9 cellular contexts compared by ENCODE assay signal in the genomic region with DNA sequence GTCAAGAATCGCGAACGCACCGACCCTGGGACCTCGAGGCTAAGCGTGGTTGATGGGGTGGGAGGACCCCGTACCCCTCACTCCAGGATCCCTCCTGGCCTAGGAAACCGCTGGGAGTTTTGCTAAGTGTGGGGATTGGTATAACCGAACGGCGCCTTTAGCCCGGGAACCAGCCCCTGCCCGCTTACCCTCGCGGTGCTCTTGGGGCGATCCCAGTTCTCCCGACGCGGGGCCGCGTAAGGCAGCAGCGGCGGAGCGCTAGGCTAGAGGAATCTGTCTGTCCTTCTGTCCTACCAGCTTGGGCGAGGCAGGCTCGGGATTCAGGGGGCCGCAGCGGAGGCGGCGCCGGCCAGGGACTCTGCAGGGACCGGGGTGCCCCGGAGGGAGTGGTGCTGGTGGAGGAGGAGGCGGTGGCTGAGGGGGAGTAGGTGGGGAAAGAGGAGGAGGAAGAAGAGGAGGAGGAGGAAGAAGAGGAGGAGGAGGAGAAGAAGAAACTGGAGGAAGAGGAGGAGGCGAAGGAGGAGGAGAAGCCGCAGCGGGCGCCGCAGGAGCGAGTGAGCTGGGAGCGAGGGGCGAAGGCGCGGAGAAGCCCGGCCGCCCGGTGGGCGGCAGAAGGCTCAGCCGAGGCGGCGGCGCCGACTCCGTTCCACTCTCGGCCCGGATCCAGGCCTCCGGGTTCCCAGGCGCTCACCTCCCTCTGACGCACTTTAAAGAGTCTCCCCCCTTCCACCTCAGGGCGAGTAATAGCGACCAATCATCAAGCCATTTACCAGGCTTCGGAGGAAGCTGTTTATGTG. TPM values are rescaled to one million over a fixed set of nuclear protein-coding genes. Genes with fewer than 3 reads are reported as not detected.
DNase-seq lines count a peak whose midpoint lies in the region; ATAC-seq, FAIRE-seq and TF ChIP-seq lines count a peak whose summit lies in the region.
"Had no signal": no experiment of that assay in that cellular context is flagged by ENCODE, and none has a peak within 500 bp of the region (broad histone marks: within the 10 kb centered on the region; RNA-seq: fewer than 3 reads in every experiment).

No MANE protein-coding gene starts in this region.

- peak overlapping the region; percentile 96 for H3K27ac Mint-ChIP-seq in type B pancreatic cell

- H3K9ac ChIP-seq in K562 (ENCODE audit: insufficient read depth in 1 of 2, low read depth in 2 of 2, low read length in 2 of 2) = no peak overlapping the region
- no peak overlapping the region for H3K9ac ChIP-seq in MM.1S (ENCODE audit: low read length)

- POLR2A ChIA-PET in HEK293 (lab: Yijun Ruan, JAX) = interaction anchor here (0.6 to 1.3 kb wide), 6 partner anchors 38 to 219 kb away, joined by 3 to 8 read pairs (median 4); no protein-coding TSS in a partner anchor
- POLR2A ChIA-PET in K562 (lab: Yijun Ruan, JAX) = interaction anchor here (0.7 kb wide), 1 partner anchor 10 kb away, joined by 3 read pairs; no protein-coding TSS in a partner anchor

- in situ Hi-C loops in K562 (cut with MboI) = loop anchor here (25.0 kb wide), 1 partner anchor 695 kb away; no protein-coding TSS in a partner anchor

- H3K9me2 ChIP-seq in MM.1S (replicated peaks; ENCODE audit: insufficient read depth, low read length) = no peaks in the 10 kb centered on the region

- H3K4me1 ChIP-seq in HEK293 (ENCODE audit: control insufficient read depth, insufficient read depth, low read length) (peaks cover 10% of the 10 kb centered on the region), K562 (replicated peaks in 1 of 2; ENCODE audit: control insufficient read depth in 2 of 2, insufficient read depth in 2 of 2, low read length in 2 of 2) (peaks cover 0 to 25% of the 10 kb centered on the region in 2 experiments; a peak in 2 of 5 replicates), MM.1S (ENCODE audit: low read length) (no peaks in the 10 kb centered on the region)

- TF ChIP-seq EP300 in K562 (IDR thresholded peaks at IDR 0.05; ENCODE audit: low read length) = no peak

- H3K4me2 ChIP-seq in K562 (ENCODE audit: insufficient read depth, low read length) (no peak overlapping the region), MM.1S (ENCODE audit: low read depth, low read length) (no peak overlapping the region)

- no peak overlapping the region for H2AFZ ChIP-seq in K562 (ENCODE audit: low read depth, low read length)
- H2AFZ ChIP-seq in MM.1S (ENCODE audit: low read length) = no peak overlapping the region

- peaks cover 25% of the 10 kb centered on the region for H3K4me1 Mint-ChIP-seq in type B pancreatic cell (ENCODE audit: unreplicated experiment)

- H3K36me3 Mint-ChIP-seq in type B pancreatic cell = peaks cover 10% of the 10 kb centered on the region

- 8% methylated on average over 24 of the region's 62 CpGs for WGBS in K562 (ENCODE audit: insufficient coverage, low coverage, missing lambda C conversion rate)

- TF ChIP-seq RAD21 in K562 (CRISPR knock-in tag; conservative IDR thresholded peaks at IDR 0.05 in 1 of 2, IDR thresholded peaks at IDR 0.05 in 1 of 2) = no peak

- no peaks in the 10 kb centered on the region for H3K9me3 ChIP-seq in HEK293 (ENCODE audit: control insufficient read depth, insufficient read depth, low read depth, low read length)
- no peaks in the 10 kb centered on the region for H3K9me3 ChIP-seq in K562 (replicated peaks; ENCODE audit: control insufficient read depth, insufficient read depth, low read depth, low read length)
- H3K9me3 ChIP-seq in MM.1S (replicated peaks; ENCODE audit: insufficient read depth, low read length) = no peaks in the 10 kb centered on the region
- H3K9me3 ChIP-seq: body of pancreas had no signal

- peaks cover 10 to 80% of the 10 kb centered on the region in 2 experiments for H3K27me3 ChIP-seq in K562 (ENCODE audit: control insufficient read depth in 2 of 2, insufficient read depth in 2 of 2, low read length in 2 of 2)
- H3K27me3 ChIP-seq in MM.1S (replicated peaks; ENCODE audit: insufficient read depth, low read length) = peaks cover 3% of the 10 kb centered on the region; the same call in 1 of the 2 replicates

- peak overlapping the region; percentile 87 for H3K27ac ChIP-seq in HEK293 (ENCODE audit: extremely low read depth, low read depth, low read length)
- no peak overlapping the region for H3K27ac ChIP-seq in K562 (ENCODE audit: extremely low read depth, low read depth, low read length)
- no peak overlapping the region for H3K27ac ChIP-seq in MM.1S (ENCODE audit: low read length)
- H3K27ac ChIP-seq: body of pancreas had no signal

- no peaks in the 10 kb centered on the region for H3K9me3 Mint-ChIP-seq in type B pancreatic cell

- no peaks in the 10 kb centered on the region; the same call in 1 of the 2 replicates for H4K20me1 ChIP-seq in K562 (replicated peaks; ENCODE audit: control insufficient read depth, insufficient read depth, low read length)
- H4K20me1 ChIP-seq in MM.1S (ENCODE audit: insufficient read depth, low read length) = no peaks in the 10 kb centered on the region

- intact Hi-C loops in K562 (cut with micrococcal nuclease) = no loop called here

- H3K27me3 Mint-ChIP-seq in type B pancreatic cell = peaks cover 76% of the 10 kb centered on the region

- CTCF ChIA-PET in HEK293 (lab: Yijun Ruan, JAX) = interaction anchor here (0.6 to 2.0 kb wide), 4 partner anchors 45 to 918 kb away, joined by 3 to 6 read pairs (median 4); no protein-coding TSS in a partner anchor
- CTCF ChIA-PET in K562 (lab: Yijun Ruan, JAX; ENCODE audit: low intra/inter-chr PET ratio) = no interaction called here

- DNase-seq in AG09319 (ENCODE audit: extremely low read depth, low read depth) (peak; percentile 69), K562 (ENCODE audit: extremely low read depth in 1 of 4, low spot score in 3 of 4) (peak in 3 of 4 experiments; percentile 34 to 38 (median 37)), iris pigment epithelial cell (ENCODE audit: low read depth) (peak; percentile 98), type B pancreatic cell (ENCODE audit: extremely low spot score, unreplicated experiment) (peak; percentile 88), MM.1S (no peak)

- no peak for TF ChIP-seq CTCF in AG09319 (IDR thresholded peaks at IDR 0.05; ENCODE audit: low read depth, low read length)
- TF ChIP-seq CTCF in HEK293 (tag by site-specific recombination; IDR thresholded peaks at IDR 0.05) = peak; percentile 46; the same call in 1 of the 2 replicates
- TF ChIP-seq CTCF in K562 (IDR thresholded peaks at IDR 0.05 in 2 of 3, conservative IDR thresholded peaks at IDR 0.05 in 1 of 3; ENCODE audit: insufficient read depth in 2 of 3, low read depth in 1 of 3, low read length in 3 of 3) = no peak
- TF ChIP-seq CTCF in type B pancreatic cell (conservative IDR thresholded peaks at IDR 0.05) = no peak
- TF ChIP-seq CTCF in MM.1S (IDR thresholded peaks at IDR 0.05; ENCODE audit: low read length) = no peak

- ATAC-seq in K562 = peak; percentile 64
- no peak for ATAC-seq in HG03095 (IDR thresholded peaks at IDR 0.05; ENCODE audit: unreplicated experiment)
- no peak for ATAC-seq in HG03432 (IDR thresholded peaks at IDR 0.05; ENCODE audit: unreplicated experiment)
- ATAC-seq: body of pancreas had no signal

- H3K79me2 ChIP-seq in K562 (ENCODE audit: control insufficient read depth, insufficient read depth, low read length) (no peaks in the 10 kb centered on the region), MM.1S (ENCODE audit: low read length) (no peaks in the 10 kb centered on the region)

- no peak for FAIRE-seq in K562 (lab: Jason Lieb, UNC)

- TF ChIP-seq POLR2A in K562 (conservative IDR thresholded peaks at IDR 0.05) = no peak

- no TSS peak for BruUV-seq in K562 (replicated peaks; lab: Mats Ljungman, UMichigan)

- H3K4me3 Mint-ChIP-seq in type B pancreatic cell = peak overlapping the region; percentile 96

- no peaks in the 10 kb centered on the region for H3F3A ChIP-seq in MM.1S (ENCODE audit: insufficient read depth, low read length)

- H3K9me1 ChIP-seq in K562 (ENCODE audit: control insufficient read depth, insufficient read depth, low read length) = no peaks in the 10 kb centered on the region

- H3K36me3 ChIP-seq in HEK293 (ENCODE audit: control insufficient read depth in 2 of 2, insufficient read depth in 1 of 2, low read length in 2 of 2) (no peaks in the 10 kb centered on the region), K562 (ENCODE audit: control insufficient read depth, insufficient read depth, low read length) (no peaks in the 10 kb centered on the region), MM.1S (replicated peaks; ENCODE audit: insufficient read depth, low read length) (no peaks in the 10 kb centered on the region)

- H3K4me3 ChIP-seq in HEK293 (ENCODE audit: low read depth, low read length) (peak overlapping the region; percentile 72), K562 (no peak overlapping the region), MM.1S (ENCODE audit: low read length) (no peak overlapping the region)

TF ChIP-seq in HEK293, 187 proteins besides CTCF, POLR2A, EP300 and RAD21 (continues in another document):
- TF ChIP-seq, protein P1, sequence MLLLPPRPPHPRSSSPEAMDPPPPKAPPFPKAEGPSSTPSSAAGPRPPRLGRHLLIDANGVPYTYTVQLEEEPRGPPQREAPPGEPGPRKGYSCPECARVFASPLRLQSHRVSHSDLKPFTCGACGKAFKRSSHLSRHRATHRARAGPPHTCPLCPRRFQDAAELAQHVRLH (tag by site-specific recombination; IDR thresholded peaks at IDR 0.05) = peak; percentile 80; the same call in 1 of the 2 replicates

TF ChIP-seq in K562, 482 proteins besides CTCF, POLR2A, EP300 and RAD21 (continues in another document):
- TF ChIP-seq HNRNPK (IDR thresholded peaks at IDR 0.05; ENCODE audit: low read depth, low read length, poor library complexity, severe bottlenecking) (peak; percentile 2), NCOR1 (IDR thresholded peaks at IDR 0.05) (no peak)

RNA-seq across cellular contexts. Expression of a gene that starts 0.4 kb away (rescaled TPM):
- total RNA-seq in K562 (2011; cell fraction: chromatin; rRNA removed; ENCODE audit: low replicate concordance) = not detected in 2 replicates
- not detected in 2 replicates for total RNA-seq in K562 (2011; cell fraction: nucleolus; rRNA removed)
- total RNA-seq in K562 (2011; cell fraction: nucleoplasm; rRNA removed) = not detected in 2 replicates
- total RNA-seq in K562 (2014; rRNA removed) (not detected in 2 replicates), K562 (2014; rRNA removed; fragmentation: Illumina TruSeq; extraction: Trizol) (not detected in 2 replicates), K562 (2015; rRNA removed; fragmentation: Illumina TruSeq; extraction: Trizol) (not detected in 2 replicates), K562 (2021) (not detected in 2 replicates), type B pancreatic cell (ENCODE audit: low replicate concordance) (24.7 and 29.9 TPM in 2 replicates)
- polyA plus RNA-seq in K562 (2011; rRNA removed) (not detected in 2 replicates), K562 (2014; fragmentation: Illumina TruSeq; extraction: Trizol) (not detected in 2 replicates), K562 (2014; fragmentation: Nextera tagmentation; extraction: Ambion mirVana) (not detected), K562 (2014; rRNA removed) (not detected in 2 replicates)
- polyA plus RNA-seq in K562 (2011; cell fraction: cytosol; rRNA removed) = not detected in 2 replicates
- not detected in 2 replicates for polyA plus RNA-seq in K562 (2011; cell fraction: nucleus; rRNA removed)
- polyA plus RNA-seq in K562 (2012) = not detected in 2 replicates
- polyA minus RNA-seq in K562 (2011; rRNA and poly(A)+ RNA removed) = not detected in 2 replicates
- not detected in 2 replicates for polyA minus RNA-seq in K562 (2011; cell fraction: cytosol; rRNA and poly(A)+ RNA removed)
- not detected in 2 replicates for polyA minus RNA-seq in K562 (2011; cell fraction: nucleus; rRNA and poly(A)+ RNA removed)
- total RNA-seq: body of pancreas had no signal

Comparison
In these comparisons a context has a peak if more than half of its experiments do, and no peak if none do; other contexts are left out.
1. RNA of a gene that starts 0.4 kb away (total RNA-seq): 24.7 to 29.9 TPM in type B pancreatic cell; not detected in K562; every median in the first group is over 10 times any median in the second.